1 cellular context compared by ENCODE assay signal in genomic region chr2:21033237-21034155, GRCh38.
TF ChIP-seq lines count a peak whose summit lies in the region.

No MANE protein-coding gene starts in this region.

TF ChIP-seq in HepG2, 621 proteins besides CTCF, POLR2A, EP300 and RAD21 (continued from another document):
- no peak for TF ChIP-seq IKZF5 (CRISPR knock-in tag; IDR thresholded peaks at IDR 0.05)
- no peak for TF ChIP-seq ATRX (CRISPR knock-in tag; IDR thresholded peaks at IDR 0.05; ENCODE audit: borderline replicate concordance)
- no peak for TF ChIP-seq GMEB2 (CRISPR knock-in tag; IDR thresholded peaks at IDR 0.05; ENCODE audit: low read depth)
- TF ChIP-seq ZNF776 (CRISPR knock-in tag; IDR thresholded peaks at IDR 0.05) = no peak
- TF ChIP-seq ZNF296 (CRISPR knock-in tag; conservative IDR thresholded peaks at IDR 0.05) = no peak
- no peak for TF ChIP-seq CSRNP2 (CRISPR knock-in tag; conservative IDR thresholded peaks at IDR 0.05; ENCODE audit: low read depth)
- TF ChIP-seq KAT2B (IDR thresholded peaks at IDR 0.05; ENCODE audit: borderline replicate concordance, low read depth, low read length) = no peak
- no peak for TF ChIP-seq EED (CRISPR knock-in tag; IDR thresholded peaks at IDR 0.05)
- no peak for TF ChIP-seq MXD4 (CRISPR knock-in tag; IDR thresholded peaks at IDR 0.05)
- TF ChIP-seq U2AF2 (IDR thresholded peaks at IDR 0.05; ENCODE audit: low read depth, low read length) = no peak
- TF ChIP-seq ZBTB4 (CRISPR knock-in tag; IDR thresholded peaks at IDR 0.05; ENCODE audit: borderline replicate concordance) = no peak
- no peak for TF ChIP-seq BHLHE40 (IDR thresholded peaks at IDR 0.05; ENCODE audit: low read length)
- no peak for TF ChIP-seq PCBP1 (IDR thresholded peaks at IDR 0.05; ENCODE audit: borderline replicate concordance, low read depth, low read length)
- no peak for TF ChIP-seq ZNF704 (CRISPR knock-in tag; IDR thresholded peaks at IDR 0.05; ENCODE audit: borderline replicate concordance)
- no peak for TF ChIP-seq ATF7-NPFF (CRISPR knock-in tag; IDR thresholded peaks at IDR 0.05; ENCODE audit: low read depth)
- no peak for TF ChIP-seq THAP11 (CRISPR knock-in tag; IDR thresholded peaks at IDR 0.05)
- TF ChIP-seq POLR2AphosphoS2 (IDR thresholded peaks at IDR 0.05; ENCODE audit: low read depth, low read length) = peak; percentile 85
- no peak for TF ChIP-seq NFYC (CRISPR knock-in tag; IDR thresholded peaks at IDR 0.05)
- TF ChIP-seq PTBP1 (IDR thresholded peaks at IDR 0.05; ENCODE audit: low read depth, low read length, poor library complexity, severe bottlenecking) = no peak
- no peak for TF ChIP-seq REXO4 (CRISPR knock-in tag; IDR thresholded peaks at IDR 0.05; ENCODE audit: borderline replicate concordance)
- no peak for TF ChIP-seq HNRNPH1 (optimal IDR thresholded peaks at IDR 0.05; ENCODE audit: low read depth, low read length)
- no peak for TF ChIP-seq DRAP1 (CRISPR knock-in tag; IDR thresholded peaks at IDR 0.05)
- no peak for TF ChIP-seq ZNF292 (CRISPR knock-in tag; IDR thresholded peaks at IDR 0.05; ENCODE audit: borderline replicate concordance, low read depth)
- no peak for TF ChIP-seq ZFP62 (CRISPR knock-in tag; IDR thresholded peaks at IDR 0.05)
- TF ChIP-seq MIER3 (CRISPR knock-in tag; IDR thresholded peaks at IDR 0.05; ENCODE audit: borderline replicate concordance) = no peak
- no peak for TF ChIP-seq HDAC6 (IDR thresholded peaks at IDR 0.05; ENCODE audit: low read depth, low read length)
- no peak for TF ChIP-seq ZNF780A (CRISPR knock-in tag; IDR thresholded peaks at IDR 0.05)
- no peak for TF ChIP-seq NFKB2 (CRISPR knock-in tag; IDR thresholded peaks at IDR 0.05; ENCODE audit: borderline replicate concordance)
- TF ChIP-seq ZNF556 (CRISPR knock-in tag; IDR thresholded peaks at IDR 0.05; ENCODE audit: borderline replicate concordance) = peak; percentile 36; the same call in 1 of the 2 replicates
- no peak for TF ChIP-seq NFE2 (CRISPR knock-in tag; IDR thresholded peaks at IDR 0.05)
- no peak for TF ChIP-seq SKI (IDR thresholded peaks at IDR 0.05; ENCODE audit: partially characterized antibody)
- TF ChIP-seq ZNF639 (CRISPR knock-in tag; conservative IDR thresholded peaks at IDR 0.05) = no peak
- no peak for TF ChIP-seq GZF1 (CRISPR knock-in tag; IDR thresholded peaks at IDR 0.05)
- TF ChIP-seq AHR (CRISPR knock-in tag; IDR thresholded peaks at IDR 0.05) = no peak
- TF ChIP-seq JUN (CRISPR knock-in tag; IDR thresholded peaks at IDR 0.05) = no peak
- no peak for TF ChIP-seq ARNTL (CRISPR knock-in tag; IDR thresholded peaks at IDR 0.05)
- no peak for TF ChIP-seq ZNF30 (CRISPR knock-in tag; IDR thresholded peaks at IDR 0.05)
TF ChIP-seq in HepG2: peak in this region for 68.
